Comparison of ENCODE assay signal across 1 cellular context in the genomic region with DNA sequence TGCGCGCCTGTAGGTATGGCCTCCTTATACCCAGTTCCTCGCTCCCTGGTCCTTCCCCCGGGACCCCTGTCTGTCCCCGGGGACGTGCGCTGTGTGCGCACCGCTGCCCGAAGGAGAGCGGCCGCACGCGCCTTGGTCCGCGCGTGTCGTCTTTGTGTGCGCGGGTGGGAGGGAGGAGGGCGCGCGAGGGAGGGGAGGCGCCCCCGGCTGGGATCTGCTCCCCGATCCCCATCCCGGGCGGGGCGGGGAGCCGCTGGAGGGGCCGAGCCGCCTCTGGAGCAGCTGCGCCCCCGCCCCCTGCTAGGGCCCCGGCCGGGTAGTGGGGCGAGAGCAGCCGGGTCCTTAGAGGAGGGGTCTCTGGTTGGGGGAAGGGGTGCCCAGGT.
TF ChIP-seq lines count a peak whose summit lies in the region.

No MANE protein-coding gene starts in this region.

TF ChIP-seq in GM23338, 12 proteins besides CTCF, POLR2A, EP300 and RAD21 (continued from another document):
- TF ChIP-seq, protein P1, sequence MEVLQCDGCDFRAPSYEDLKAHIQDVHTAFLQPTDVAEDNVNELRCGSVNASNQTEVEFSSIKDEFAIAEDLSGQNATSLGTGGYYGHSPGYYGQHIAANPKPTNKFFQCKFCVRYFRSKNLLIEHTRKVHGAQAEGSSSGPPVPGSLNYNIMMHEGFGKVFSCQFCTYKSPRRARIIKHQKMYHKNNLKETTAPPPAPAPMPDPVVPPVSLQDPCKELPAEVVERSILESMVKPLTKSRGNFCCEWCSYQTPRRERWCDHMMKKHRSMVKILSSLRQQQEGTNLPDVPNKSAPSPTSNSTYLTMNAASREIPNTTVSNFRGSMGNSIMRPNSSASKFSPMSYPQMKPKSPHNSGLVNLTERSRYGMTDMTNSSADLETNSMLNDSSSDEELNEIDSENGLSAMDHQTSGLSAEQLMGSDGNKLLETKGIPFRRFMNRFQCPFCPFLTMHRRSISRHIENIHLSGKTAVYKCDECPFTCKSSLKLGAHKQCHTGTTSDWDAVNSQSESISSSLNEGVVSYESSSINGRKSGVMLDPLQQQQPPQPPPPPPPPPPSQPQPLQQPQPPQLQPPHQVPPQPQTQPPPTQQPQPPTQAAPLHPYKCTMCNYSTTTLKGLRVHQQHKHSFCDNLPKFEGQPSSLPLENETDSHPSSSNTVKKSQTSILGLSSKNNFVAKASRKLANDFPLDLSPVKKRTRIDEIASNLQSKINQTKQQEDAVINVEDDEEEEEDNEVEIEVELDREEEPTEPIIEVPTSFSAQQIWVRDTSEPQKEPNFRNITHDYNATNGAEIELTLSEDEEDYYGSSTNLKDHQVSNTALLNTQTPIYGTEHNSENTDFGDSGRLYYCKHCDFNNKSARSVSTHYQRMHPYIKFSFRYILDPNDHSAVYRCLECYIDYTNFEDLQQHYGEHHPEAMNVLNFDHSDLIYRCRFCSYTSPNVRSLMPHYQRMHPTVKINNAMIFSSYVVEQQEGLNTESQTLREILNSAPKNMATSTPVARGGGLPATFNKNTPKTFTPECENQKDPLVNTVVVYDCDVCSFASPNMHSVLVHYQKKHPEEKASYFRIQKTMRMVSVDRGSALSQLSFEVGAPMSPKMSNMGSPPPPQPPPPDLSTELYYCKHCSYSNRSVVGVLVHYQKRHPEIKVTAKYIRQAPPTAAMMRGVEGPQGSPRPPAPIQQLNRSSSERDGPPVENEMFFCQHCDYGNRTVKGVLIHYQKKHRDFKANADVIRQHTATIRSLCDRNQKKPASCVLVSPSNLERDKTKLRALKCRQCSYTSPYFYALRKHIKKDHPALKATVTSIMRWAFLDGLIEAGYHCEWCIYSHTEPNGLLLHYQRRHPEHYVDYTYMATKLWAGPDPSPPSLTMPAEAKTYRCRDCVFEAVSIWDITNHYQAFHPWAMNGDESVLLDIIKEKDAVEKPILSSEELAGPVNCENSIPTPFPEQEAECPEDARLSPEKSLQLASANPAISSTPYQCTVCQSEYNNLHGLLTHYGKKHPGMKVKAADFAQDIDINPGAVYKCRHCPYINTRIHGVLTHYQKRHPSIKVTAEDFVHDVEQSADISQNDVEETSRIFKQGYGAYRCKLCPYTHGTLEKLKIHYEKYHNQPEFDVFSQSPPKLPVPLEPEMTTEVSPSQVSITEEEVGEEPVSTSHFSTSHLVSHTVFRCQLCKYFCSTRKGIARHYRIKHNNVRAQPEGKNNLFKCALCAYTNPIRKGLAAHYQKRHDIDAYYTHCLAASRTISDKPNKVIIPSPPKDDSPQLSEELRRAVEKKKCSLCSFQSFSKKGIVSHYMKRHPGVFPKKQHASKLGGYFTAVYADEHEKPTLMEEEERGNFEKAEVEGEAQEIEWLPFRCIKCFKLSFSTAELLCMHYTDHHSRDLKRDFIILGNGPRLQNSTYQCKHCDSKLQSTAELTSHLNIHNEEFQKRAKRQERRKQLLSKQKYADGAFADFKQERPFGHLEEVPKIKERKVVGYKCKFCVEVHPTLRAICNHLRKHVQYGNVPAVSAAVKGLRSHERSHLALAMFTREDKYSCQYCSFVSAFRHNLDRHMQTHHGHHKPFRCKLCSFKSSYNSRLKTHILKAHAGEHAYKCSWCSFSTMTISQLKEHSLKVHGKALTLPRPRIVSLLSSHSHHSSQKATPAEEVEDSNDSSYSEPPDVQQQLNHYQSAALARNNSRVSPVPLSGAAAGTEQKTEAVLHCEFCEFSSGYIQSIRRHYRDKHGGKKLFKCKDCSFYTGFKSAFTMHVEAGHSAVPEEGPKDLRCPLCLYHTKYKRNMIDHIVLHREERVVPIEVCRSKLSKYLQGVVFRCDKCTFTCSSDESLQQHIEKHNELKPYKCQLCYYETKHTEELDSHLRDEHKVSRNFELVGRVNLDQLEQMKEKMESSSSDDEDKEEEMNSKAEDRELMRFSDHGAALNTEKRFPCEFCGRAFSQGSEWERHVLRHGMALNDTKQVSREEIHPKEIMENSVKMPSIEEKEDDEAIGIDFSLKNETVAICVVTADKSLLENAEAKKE (CRISPR knock-in tag; IDR thresholded peaks at IDR 0.05): no peak
- no peak for TF ChIP-seq EZH2 (IDR thresholded peaks at IDR 0.05; ENCODE audit: low read depth, unreplicated experiment)
